Comparison of ENCODE assay signal across 15 cellular contexts in genomic region chr15:33293619-33294309, GRCh38. TPM values are rescaled to one million over a fixed set of nuclear protein-coding genes. Genes with fewer than 3 reads are reported as not detected.
DNase-seq lines count a peak whose midpoint lies in the region; ATAC-seq and TF ChIP-seq lines count a peak whose summit lies in the region.
"Had no signal": no experiment of that assay in that cellular context is flagged by ENCODE, and none has a peak within 500 bp of the region (broad histone marks: within the 10 kb centered on the region; RNA-seq: fewer than 3 reads in every experiment).

No MANE protein-coding gene starts in this region.

- H3K27me3 ChIP-seq in NT2/D1 (ENCODE audit: insufficient read depth, insufficient read length) = no peaks in the 10 kb centered on the region
- no peaks in the 10 kb centered on the region for H3K27me3 ChIP-seq in neural progenitor cell
- H3K27me3 ChIP-seq: adrenal gland, BLaER1, ovary had no signal

- TF ChIP-seq CTCF in epithelial cell of proximal tubule (conservative IDR thresholded peaks at IDR 0.05; ENCODE audit: low read depth, low read length) = no peak
- TF ChIP-seq CTCF in neural progenitor cell (IDR thresholded peaks at IDR 0.05) = no peak

- H3K4me3 Mint-ChIP-seq in neural progenitor cell = no peak overlapping the region
- H3K4me3 Mint-ChIP-seq: memory B cell; stimulated activated memory B cell treated with anti-CD40 and anti-IgM and Interleukin-4, amounts not matched to agents 10 μg/mL and 1 μg/mL and 100 μg/mL, for 72 hours had no signal

- DNase-seq in Daoy (ENCODE audit: low read depth) = peak; percentile 40
- no peak for DNase-seq in NT2/D1 (ENCODE audit: low read depth, low spot score)
- no peak for DNase-seq in epithelial cell of proximal tubule (ENCODE audit: low read depth)
- no peak for DNase-seq in neural progenitor cell (ENCODE audit: low spot score)
- DNase-seq in NCI-H2171 (lab: John Stamatoyannopoulos, UW) = no peak
- no peak for DNase-seq in NCI-H510A treated with DMSO at 0.1 percent for 48 hours (lab: John Stamatoyannopoulos, UW)
- DNase-seq: adrenal gland; NCI-H774; ovary; stimulated activated CD4-positive, alpha-beta T cell treated with anti-CD3 and anti-CD28 coated beads, Interleukin-4, amount 100 ng/mL, for 1 hour had no signal

- peak overlapping the region; percentile 65 for H2AFZ ChIP-seq in neural progenitor cell (replicated peaks)

- ATAC-seq in HG03139 (IDR thresholded peaks at IDR 0.05; ENCODE audit: unreplicated experiment) = no peak
- no peak for ATAC-seq in GM21825 (IDR thresholded peaks at IDR 0.05; ENCODE audit: unreplicated experiment)
- ATAC-seq: stimulated activated memory B cell treated with anti-CD40 and anti-IgM and Interleukin-4, amounts not matched to agents 10 μg/mL and 1 μg/mL and 100 μg/mL, for 72 hours had no signal

- peak overlapping the region; percentile 5 for H3K9ac ChIP-seq in NT2/D1 (ENCODE audit: insufficient read length, low read depth)
- no peak overlapping the region for H3K9ac ChIP-seq in neural progenitor cell
- H3K9ac ChIP-seq: BLaER1 had no signal

- H3K4me3 ChIP-seq in NT2/D1 (ENCODE audit: insufficient read length, low read depth) = no peak overlapping the region
- peak overlapping the region; percentile 49 for H3K4me3 ChIP-seq in epithelial cell of proximal tubule (ENCODE audit: low read depth, low read length)
- H3K4me3 ChIP-seq in neural progenitor cell = no peak overlapping the region
- H3K4me3 ChIP-seq: adrenal gland, BLaER1, ovary had no signal

- H3K27me3 Mint-ChIP-seq in neural progenitor cell (ENCODE audit: insufficient read depth, low read depth) = no peaks in the 10 kb centered on the region
- H3K27me3 Mint-ChIP-seq: stimulated activated memory B cell treated with anti-CD40 and anti-IgM and Interleukin-4, amounts not matched to agents 10 μg/mL and 1 μg/mL and 100 μg/mL, for 72 hours had no signal

- no peaks in the 10 kb centered on the region for H4K20me1 ChIP-seq in neural progenitor cell (ENCODE audit: low read depth)
- H4K20me1 ChIP-seq: BLaER1 had no signal

- H3K9me3 Mint-ChIP-seq in neural progenitor cell = no peaks in the 10 kb centered on the region
- H3K9me3 Mint-ChIP-seq: memory B cell; stimulated activated memory B cell treated with anti-CD40 and anti-IgM and Interleukin-4, amounts not matched to agents 10 μg/mL and 1 μg/mL and 100 μg/mL, for 72 hours had no signal

- H3K4me1 ChIP-seq in NT2/D1 (ENCODE audit: insufficient read depth, insufficient read length) = no peaks in the 10 kb centered on the region
- H3K4me1 ChIP-seq in neural progenitor cell = no peaks in the 10 kb centered on the region
- H3K4me1 ChIP-seq: adrenal gland, BLaER1 had no signal

- H3K79me2 ChIP-seq in neural progenitor cell (ENCODE audit: low read depth) = no peaks in the 10 kb centered on the region

- no peaks in the 10 kb centered on the region for H3K36me3 Mint-ChIP-seq in neural progenitor cell
- H3K36me3 Mint-ChIP-seq: memory B cell; stimulated activated memory B cell treated with anti-CD40 and anti-IgM and Interleukin-4, amounts not matched to agents 10 μg/mL and 1 μg/mL and 100 μg/mL, for 72 hours had no signal

- no peak overlapping the region for H3K27ac Mint-ChIP-seq in neural progenitor cell
- H3K27ac Mint-ChIP-seq: memory B cell; stimulated activated memory B cell treated with anti-CD40 and anti-IgM and Interleukin-4, amounts not matched to agents 10 μg/mL and 1 μg/mL and 100 μg/mL, for 72 hours had no signal

- no peaks in the 10 kb centered on the region for H3K9me3 ChIP-seq in NT2/D1 (ENCODE audit: insufficient read depth, low read length)
- no peaks in the 10 kb centered on the region for H3K9me3 ChIP-seq in neural progenitor cell (ENCODE audit: low read depth)
- H3K9me3 ChIP-seq: adrenal gland, BLaER1, ovary had no signal

- H3K4me2 ChIP-seq in neural progenitor cell = no peak overlapping the region
- H3K4me2 ChIP-seq: BLaER1 had no signal

- no peak overlapping the region for H3K27ac ChIP-seq in neural progenitor cell
- H3K27ac ChIP-seq: adrenal gland, BLaER1, ovary had no signal

- H3K36me3 ChIP-seq in NT2/D1 (ENCODE audit: insufficient read depth, insufficient read length, low read length) (no peaks in the 10 kb centered on the region), neural progenitor cell (no peaks in the 10 kb centered on the region)
- H3K36me3 ChIP-seq: adrenal gland, BLaER1, ovary had no signal

- no peaks in the 10 kb centered on the region for H3F3A ChIP-seq in neural progenitor cell (ENCODE audit: low read depth)

- H3K4me1 Mint-ChIP-seq in neural progenitor cell = no peaks in the 10 kb centered on the region
- H3K4me1 Mint-ChIP-seq: memory B cell; stimulated activated memory B cell treated with anti-CD40 and anti-IgM and Interleukin-4, amounts not matched to agents 10 μg/mL and 1 μg/mL and 100 μg/mL, for 72 hours had no signal

RNA-seq across cellular contexts. Expression of gene RYR3, which starts 17.0 kb away (rescaled TPM):
- 0.74 and 4.7 TPM in 2 replicates for total RNA-seq in Daoy (2014; rRNA removed; shearing (Covaris generic))
- total RNA-seq in epithelial cell of proximal tubule = 0.75 TPM in 1 of 2 replicates, not detected in the other
- 2.1 and 4.4 TPM in 2 replicates for total RNA-seq in neural progenitor cell (ENCODE audit: low replicate concordance)
